29 cellular contexts compared by ENCODE assay signal in the genomic region with DNA sequence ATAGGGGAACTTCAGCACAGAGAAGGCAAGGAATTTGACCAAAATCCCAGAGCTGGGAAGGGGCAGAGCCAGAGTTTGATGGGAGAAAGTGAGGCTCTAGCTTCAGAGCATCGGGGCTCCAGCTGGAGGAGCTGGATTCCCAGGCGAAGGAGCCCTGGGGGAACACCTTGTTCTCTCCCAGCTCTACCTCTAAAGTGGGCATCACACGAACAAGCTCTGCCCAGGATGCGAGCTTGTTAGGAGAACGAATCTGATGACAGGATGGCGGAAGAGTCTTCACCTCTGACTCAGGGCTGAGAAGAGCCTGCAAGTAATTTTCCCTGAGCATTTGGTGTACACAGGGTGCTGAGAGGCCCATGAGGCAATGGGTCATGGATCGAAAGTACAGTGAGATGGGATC. TPM values are rescaled to one million over a fixed set of nuclear protein-coding genes. Genes with fewer than 3 reads are reported as not detected.
A peak's percentile ranks its signal among the peaks of the same experiment; 100 is the strongest.
DNase-seq lines count a peak whose midpoint lies in the region; ATAC-seq, FAIRE-seq and TF ChIP-seq lines count a peak whose summit lies in the region.
"Had no signal": no experiment of that assay in that cellular context is flagged by ENCODE, and none has a peak within 500 bp of the region (broad histone marks: within the 10 kb centered on the region; RNA-seq: fewer than 3 reads in every experiment).

No MANE protein-coding gene starts in this region.

- WGBS in heart right ventricle, 2 donors, result 80 to 82% methylated on average over 7 of the region's 7 CpGs
- WGBS in endodermal cell (ENCODE audit: insufficient coverage in 1 of 2, insufficient read length in 1 of 2), 2 experiments, result 93 to 98% methylated on average over 6 to 7 of the region's 7 CpGs
- 76 to 92% (median 84%) methylated on average over 6 to 7 of the region's 7 CpGs for WGBS in spleen, 5 donors

- H3K27ac ChIP-seq in cardiac muscle cell (peak overlapping the region; percentile 98), heart right ventricle (peak overlapping the region in 1 of 10 donors; percentile 22), endodermal cell (ENCODE audit: low read depth, low read length) (no peak overlapping the region), kidney (ENCODE audit: low read depth in 2 of 2, low read length in 2 of 2) (no peak overlapping the region), spleen (no peak overlapping the region)

- H3K4me1 ChIP-seq in cardiac muscle cell (ENCODE audit: low read depth), result no peaks in the 10 kb centered on the region
- peaks cover 0 to 20% (median 0%) of the 10 kb centered on the region in 9 donors for H3K4me1 ChIP-seq in heart right ventricle
- no peaks in the 10 kb centered on the region for H3K4me1 ChIP-seq in endodermal cell (ENCODE audit: control insufficient read depth, insufficient read depth, low read length)
- peaks cover 0 to 3% of the 10 kb centered on the region in 2 donors for H3K4me1 ChIP-seq in kidney (ENCODE audit: control insufficient read depth in 1 of 2, insufficient read depth in 1 of 2, low read depth in 1 of 2, low read length in 2 of 2)
- no peaks in the 10 kb centered on the region for H3K4me1 ChIP-seq in spleen
- H3K4me1 ChIP-seq: BE2C had no signal

- no peak overlapping the region for H3K27ac Mint-ChIP-seq in endodermal cell
- H3K27ac Mint-ChIP-seq: CD14-positive monocyte; CD8-positive, alpha-beta memory T cell; GM23338 had no signal

- H3K27me3 Mint-ChIP-seq in endodermal cell (ENCODE audit: insufficient read depth), result no peaks in the 10 kb centered on the region

- no peak for FAIRE-seq in kidney (lab: Jason Lieb, UNC)
- FAIRE-seq: GM12891 had no signal

- no peaks in the 10 kb centered on the region for H3K4me1 Mint-ChIP-seq in endodermal cell
- H3K4me1 Mint-ChIP-seq: CD14-positive monocyte; CD8-positive, alpha-beta memory T cell had no signal

- H3K4me3 Mint-ChIP-seq in endodermal cell, result no peak overlapping the region
- H3K4me3 Mint-ChIP-seq: CD14-positive monocyte; CD8-positive, alpha-beta memory T cell; GM23338; H9 had no signal

- no peaks in the 10 kb centered on the region for H3K36me3 Mint-ChIP-seq in endodermal cell (ENCODE audit: low read depth)
- H3K36me3 Mint-ChIP-seq: CD14-positive monocyte; CD8-positive, alpha-beta memory T cell had no signal

- intact Hi-C loops in heart right ventricle (cut with DNase I), result loop anchor here in 1 of 10 donors (10.0 kb wide), 1 partner anchor 49 kb away; no protein-coding TSS in a partner anchor
- intact Hi-C loops in kidney (cut with DNase I), result no loop called here
- intact Hi-C loops in spleen (cut with DNase I; ENCODE audit: low total_unique reads), result no loop called here

- TF ChIP-seq CTCF in cardiac muscle cell (IDR thresholded peaks at IDR 0.05; ENCODE audit: low read depth, low read length) (no peak), heart right ventricle (IDR thresholded peaks at IDR 0.05) (no peak), endodermal cell (conservative IDR thresholded peaks at IDR 0.05) (no peak), kidney (IDR thresholded peaks at IDR 0.05; ENCODE audit: borderline replicate concordance, extremely low read depth, insufficient read depth) (no peak), spleen (IDR thresholded peaks at IDR 0.05 in 8 of 11, conservative IDR thresholded peaks at IDR 0.05 in 3 of 11) (no peak)

- no peaks in the 10 kb centered on the region for H3K27me3 ChIP-seq in cardiac muscle cell
- no peaks in the 10 kb centered on the region for H3K27me3 ChIP-seq in heart right ventricle
- H3K27me3 ChIP-seq in endodermal cell (ENCODE audit: control insufficient read depth, insufficient read depth, low read length, poor library complexity, severe bottlenecking), result no peaks in the 10 kb centered on the region
- H3K27me3 ChIP-seq in spleen (replicated peaks in 1 of 7), result peaks cover 0 to 37% (median 0%) of the 10 kb centered on the region in 7 donors
- H3K27me3 ChIP-seq: BE2C, MG63 had no signal

- H3K9ac ChIP-seq in endodermal cell (ENCODE audit: extremely low read depth, low read length, poor library complexity, severe bottlenecking), result no peak overlapping the region
- no peak overlapping the region for H3K9ac ChIP-seq in kidney (ENCODE audit: low read length in 2 of 2)

- TF ChIP-seq POLR2A in spleen (IDR thresholded peaks at IDR 0.05), result no peak

- no peaks in the 10 kb centered on the region for H3K9me3 ChIP-seq in cardiac muscle cell (ENCODE audit: low read depth)
- H3K9me3 ChIP-seq in heart right ventricle, result no peaks in the 10 kb centered on the region
- no peaks in the 10 kb centered on the region for H3K9me3 ChIP-seq in endodermal cell (ENCODE audit: control insufficient read depth, low read length)
- no peaks in the 10 kb centered on the region for H3K9me3 ChIP-seq in kidney (ENCODE audit: control insufficient read depth in 1 of 2, low read length in 2 of 2)
- no peaks in the 10 kb centered on the region for H3K9me3 ChIP-seq in spleen
- H3K9me3 ChIP-seq: BE2C, MG63 had no signal

- ATAC-seq in heart right ventricle, result no peak
- ATAC-seq: GM23338 had no signal

- DNase-seq in cardiac muscle cell (ENCODE audit: low read depth in 1 of 2, low spot score in 1 of 2) (no peak), heart right ventricle (no peak), endodermal cell (peak; percentile 35), kidney (peak; percentile 26), spleen (peak; percentile 25), cortex of kidney (lab: John Stamatoyannopoulos, UW) (no peak), epidermal melanocyte (ENCODE audit: insufficient read length, low spot score) (no peak), NCI-H1417 (lab: John Stamatoyannopoulos, UW) (no peak)
- DNase-seq: 8988T; ACHN; BE2C; Calu3; CD8-positive, alpha-beta memory T cell; DMS79 treated with DMSO at 0.1 percent for 48 hours; GF-D8; H9; IMR-90; KG1; MG63; NCI-H1105 treated with DMSO at 0.1 percent for 48 hours; NCI-H2029 treated with DMSO at 0.1 percent for 48 hours; NCI-H226; NCI-H510A; NCI-H69; RPMI8226; SHP77 treated with DMSO at 0.1 percent for 48 hours had no signal

- H3K4me3 ChIP-seq in cardiac muscle cell (no peak overlapping the region), heart right ventricle (no peak overlapping the region), endodermal cell (ENCODE audit: low read length) (no peak overlapping the region), kidney (ENCODE audit: low read length in 2 of 2) (no peak overlapping the region), spleen (no peak overlapping the region)
- H3K4me3 ChIP-seq: GM23338, MG63 had no signal

- H3K36me3 ChIP-seq in cardiac muscle cell (peaks cover 20% of the 10 kb centered on the region), heart right ventricle (peaks cover 0 to 19% (median 8%) of the 10 kb centered on the region in 9 donors), endodermal cell (ENCODE audit: control insufficient read depth, insufficient read depth, low read length) (no peaks in the 10 kb centered on the region), kidney (ENCODE audit: control insufficient read depth in 1 of 2, insufficient read depth in 2 of 2, low read length in 2 of 2) (no peaks in the 10 kb centered on the region), spleen (no peaks in the 10 kb centered on the region)
- H3K36me3 ChIP-seq: BE2C, MG63 had no signal

- no peaks in the 10 kb centered on the region for H3K9me3 Mint-ChIP-seq in endodermal cell
- H3K9me3 Mint-ChIP-seq: CD14-positive monocyte; CD8-positive, alpha-beta memory T cell; GM23338; H9 had no signal

RNA-seq across cellular contexts. Expression of a gene that starts 22.0 kb away (rescaled TPM):
- total RNA-seq in cardiac muscle cell, result 4,623 and 7,232 TPM in 2 replicates
- polyA plus RNA-seq in cardiac muscle cell, result 7,307 and 9,291 TPM in 2 replicates
- over 10,000 TPM in 1 of 10 donors, 1,000 to 10,000 TPM in 9; 5,905 to 10,183 (median 7,503) TPM for total RNA-seq in heart right ventricle
- over 10,000 TPM; 10,337 to 31,279 TPM for polyA plus RNA-seq in heart right ventricle
- total RNA-seq in endodermal cell, result under 1 TPM; 0.35 to 0.88 TPM
- 3.2 TPM for polyA plus RNA-seq in endodermal cell (2013, experiment 1 of 2)
- polyA plus RNA-seq in endodermal cell (2013, experiment 2 of 2), result 3.6 TPM
- 2.1 TPM for total RNA-seq in kidney
- 117 TPM for polyA plus RNA-seq in kidney (ENCODE audit: insufficient read depth, low read depth, low replicate concordance)
- total RNA-seq in spleen, result under 1 TPM in 2 of 7 donors, not detected in 5; 0.41 to 0.55 TPM
- polyA plus RNA-seq in spleen, result 1 to 10 TPM; 1.2 to 3.8 (median 3.8) TPM
- total RNA-seq: CD8-positive, alpha-beta memory T cell had no signal
- polyA plus RNA-seq: CD14-positive monocyte; CD8-positive, alpha-beta memory T cell had no signal

RNA-seq across cellular contexts. Expression of a gene that starts 43.7 kb away (rescaled TPM):
- total RNA-seq in cardiac muscle cell, result 8.4 and 12.6 TPM in 2 replicates
- 8.2 and 9.5 TPM in 2 replicates for polyA plus RNA-seq in cardiac muscle cell
- 10 to 100 TPM in 1 of 10 donors, 1 to 10 TPM in 8, under 1 TPM in 1; 0.85 to 12.9 (median 2.9) TPM for total RNA-seq in heart right ventricle
- 10 to 100 TPM in 1 of 2 donors, 1 to 10 TPM in 1; 2.6 to 42.2 TPM for polyA plus RNA-seq in heart right ventricle
- total RNA-seq in endodermal cell, result 10 to 100 TPM; 13.5 to 13.6 TPM
- polyA plus RNA-seq in endodermal cell (2013, experiment 1 of 2), result 1.2 TPM
- polyA plus RNA-seq in endodermal cell (2013, experiment 2 of 2), result 0.62 TPM
- total RNA-seq in kidney, result 72.6 TPM
- polyA plus RNA-seq in kidney (ENCODE audit: insufficient read depth, low read depth, low replicate concordance), result 70.7 TPM
- total RNA-seq in spleen, result 1 to 10 TPM in 2 of 7 donors, under 1 TPM in 2, not detected in 3; 0.64 to 2.0 (median 1.3) TPM
- 1 to 10 TPM in 2 of 3 donors, under 1 TPM in 1; 0.96 to 4.0 (median 2.4) TPM for polyA plus RNA-seq in spleen
- total RNA-seq: CD8-positive, alpha-beta memory T cell had no signal
- polyA plus RNA-seq: CD14-positive monocyte; CD8-positive, alpha-beta memory T cell had no signal

Comparison
In these comparisons a context has a peak if more than half of its experiments do, and no peak if none do; other contexts are left out.
1. DNase-seq: peak in endodermal cell (single experiment), kidney (single experiment) and spleen (single experiment); none in cardiac muscle cell (0 of 2), heart right ventricle (0 of 2), cortex of kidney (single experiment), epidermal melanocyte (single experiment) and NCI-H1417 (0 of 3).
2. RNA of a gene that starts 22.0 kb away (total RNA-seq): 5,905 to 10,183 TPM in heart right ventricle and 4,623 to 7,232 TPM in cardiac muscle cell; 2.1 TPM in kidney (single experiment), 0.35 to 0.88 TPM in endodermal cell and 0.41 to 0.55 TPM in spleen; every median in the first group is over 1,000 times any median in the second.